Comparison of ENCODE assay signal across 29 cellular contexts in genomic region chr19:17625043-17625442, GRCh38.
"Had no signal": no experiment of that assay in that cellular context is flagged by ENCODE, and none has a peak within 500 bp of the region (broad histone marks: within the 10 kb centered on the region; RNA-seq: fewer than 3 reads in every experiment).

No MANE protein-coding gene starts in this region.

- ATAC-seq: effector memory CD8-positive, alpha-beta T cell; esophagus mucosa; gastrocnemius medialis; heart right ventricle; left colon; left lobe of liver; left ventricle myocardium superior; lower lobe of right lung; naive thymus-derived CD4-positive, alpha-beta T cell had no signal

- H3K4me3 ChIP-seq: dorsolateral prefrontal cortex, esophagus squamous epithelium, gastrocnemius medialis, heart right ventricle, lower lobe of right lung had no signal

- H3K27ac ChIP-seq: dorsolateral prefrontal cortex, epithelial cell of prostate, esophagus squamous epithelium, gastrocnemius medialis, heart right ventricle, lower lobe of right lung had no signal

- H3K4me1 ChIP-seq: esophagus squamous epithelium, gastrocnemius medialis, heart right ventricle, lower lobe of right lung had no signal

- H3K27ac Mint-ChIP-seq: effector memory CD8-positive, alpha-beta T cell; endodermal cell; memory B cell had no signal

- FAIRE-seq: colon, endometrium, islet of Langerhans, keratinocyte had no signal

- H3K4me1 Mint-ChIP-seq: endodermal cell, memory B cell had no signal

- DNase-seq: dermis blood vessel endothelial cell; dorsolateral prefrontal cortex; effector CD4-positive, alpha-beta T cell; effector memory CD8-positive, alpha-beta T cell; endodermal cell; erythroblast; esophagus squamous epithelium; foreskin fibroblast; foreskin melanocyte; gastrocnemius medialis; glutamatergic neuron; head of caudate nucleus; heart right ventricle; hippocampal formation; left colon; left ventricle myocardium superior; mammary epithelial cell; mesendoderm; midbrain; naive thymus-derived CD4-positive, alpha-beta T cell had no signal

- H3K4me3 Mint-ChIP-seq: effector memory CD8-positive, alpha-beta T cell; endodermal cell; memory B cell had no signal

- H3K36me3 ChIP-seq: esophagus squamous epithelium, gastrocnemius medialis, heart right ventricle, lower lobe of right lung had no signal

- H3K36me3 Mint-ChIP-seq: memory B cell had no signal

- H3K27me3 ChIP-seq: dorsolateral prefrontal cortex, gastrocnemius medialis, heart right ventricle had no signal
